ENCODE assay signal across 8 cellular contexts in genomic region chr12:132285991-132286681, GRCh38. TPM values are rescaled to one million over a fixed set of nuclear protein-coding genes. Genes with fewer than 3 reads are reported as not detected.
A peak's percentile ranks its signal among the peaks of the same experiment; 100 is the strongest.
DNase-seq lines count a peak whose midpoint lies in the region; ATAC-seq and TF ChIP-seq lines count a peak whose summit lies in the region.

No MANE protein-coding gene starts in this region.

- POLR2A ChIA-PET in Panc1 (lab: Charles Lee): interaction anchor here (0.7 kb wide), 1 partner anchor 14 kb away, joined by 7 read pairs; no protein-coding TSS in a partner anchor
- POLR2A ChIA-PET in OCI-LY7 (lab: Charles Lee): no interaction called here

- no peaks in the 10 kb centered on the region for H4K20me1 ChIP-seq in OCI-LY7 (ENCODE audit: insufficient read depth, low read length)

- DNase-seq in Daoy (ENCODE audit: low read depth): peak; percentile 73
- DNase-seq in Panc1 (ENCODE audit: low read depth, low spot score): no peak
- DNase-seq in fibroblast of the conjunctiva (ENCODE audit: low read depth): peak; percentile 36
- DNase-seq in NCI-H187 treated with DMSO at 0.1 percent for 48 hours (lab: John Stamatoyannopoulos, UW): no peak
- DNase-seq in OCI-LY7 (ENCODE audit: low spot score): no peak
- DNase-seq in activated T-cell treated with anti-CD3 and anti-CD28 coated beads for 4 hours: no peak

- intact Hi-C loops in Panc1 (cut with micrococcal nuclease; ENCODE audit: unreplicated experiment): loop anchor here (10.0 kb wide), 1 partner anchor 99 kb away; no protein-coding TSS in a partner anchor
- intact Hi-C loops in OCI-LY7 (cut with micrococcal nuclease; ENCODE audit: unreplicated experiment): no loop called here

- H3K36me3 ChIP-seq in Panc1 (ENCODE audit: control insufficient read depth, insufficient read depth, low read length) (no peaks in the 10 kb centered on the region), parathyroid adenoma (ENCODE audit: control insufficient read depth, insufficient read depth, low read length) (no peaks in the 10 kb centered on the region), OCI-LY7 (ENCODE audit: insufficient read depth, low read length) (no peaks in the 10 kb centered on the region)

- H3K79me2 ChIP-seq in parathyroid adenoma (no peaks in the 10 kb centered on the region), OCI-LY7 (ENCODE audit: insufficient read depth, low read depth, low read length) (no peaks in the 10 kb centered on the region)

- BruUV-seq in Panc1 (replicated peaks; lab: Mats Ljungman, UMichigan) (no TSS peak), OCI-LY7 (replicated peaks; lab: Mats Ljungman, UMichigan) (no TSS peak)

- H3K4me1 ChIP-seq in Panc1 (ENCODE audit: control insufficient read depth, insufficient read depth, low read length) (peaks cover 7% of the 10 kb centered on the region; the same call in 1 of the 2 replicates), parathyroid adenoma (peaks cover 29% of the 10 kb centered on the region), OCI-LY7 (ENCODE audit: insufficient read depth, low read length, poor library complexity, severe bottlenecking) (no peaks in the 10 kb centered on the region)

- H3K9me2 ChIP-seq in OCI-LY7 (ENCODE audit: insufficient read depth, low read length): no peaks in the 10 kb centered on the region

- no peak overlapping the region for H3K9ac ChIP-seq in parathyroid adenoma

- peak overlapping the region; percentile 93 for H3K4me2 ChIP-seq in parathyroid adenoma (ENCODE audit: low read length)
- no peak overlapping the region for H3K4me2 ChIP-seq in OCI-LY7 (ENCODE audit: low read length)

- peak overlapping the region; percentile 2 for H2AFZ ChIP-seq in parathyroid adenoma
- H2AFZ ChIP-seq in OCI-LY7 (ENCODE audit: low read length): no peak overlapping the region

- H3K27me3 ChIP-seq in Panc1 (ENCODE audit: control insufficient read depth, insufficient read depth, low read length) (no peaks in the 10 kb centered on the region), parathyroid adenoma (ENCODE audit: control insufficient read depth, insufficient read depth, low read length) (no peaks in the 10 kb centered on the region)

- no peak overlapping the region for H3K27ac ChIP-seq in Panc1 (ENCODE audit: low read length)
- H3K27ac ChIP-seq in parathyroid adenoma: peak overlapping the region; percentile 99
- no peak overlapping the region for H3K27ac ChIP-seq in OCI-LY7 (ENCODE audit: low read depth, low read length, poor library complexity, severe bottlenecking)

- H3K4me3 ChIP-seq in Panc1 (ENCODE audit: low read depth in 2 of 2, low read length in 2 of 2) (no peak overlapping the region), parathyroid adenoma (ENCODE audit: low read depth, low read length) (peak overlapping the region; percentile 53), OCI-LY7 (ENCODE audit: low read depth, low read length, poor library complexity, severe bottlenecking) (no peak overlapping the region)

- ATAC-seq in Panc1 (peak; percentile 29; the same call in 1 of the 2 replicates), HG02763 (IDR thresholded peaks at IDR 0.05; ENCODE audit: unreplicated experiment) (no peak)

- CTCF ChIA-PET in Panc1 (lab: Charles Lee): no interaction called here
- CTCF ChIA-PET in OCI-LY7 (lab: Charles Lee; ENCODE audit: unreplicated experiment): no interaction called here

- in situ Hi-C loops in Panc1 (cut with HindIII; ENCODE audit: low pct_unique_long_range_greater_than_20kb, low sequenced_read_pairs): no loop called here

- TF ChIP-seq CTCF in Panc1 (IDR thresholded peaks at IDR 0.05) (no peak), parathyroid adenoma (IDR thresholded peaks at IDR 0.05) (no peak), OCI-LY7 (conservative IDR thresholded peaks at IDR 0.05; ENCODE audit: low read length) (no peak)

- H3K9me3 ChIP-seq in Panc1 (ENCODE audit: control insufficient read depth, insufficient read depth, low read depth, low read length) (no peaks in the 10 kb centered on the region), parathyroid adenoma (ENCODE audit: control insufficient read depth, low read length) (no peaks in the 10 kb centered on the region), OCI-LY7 (ENCODE audit: low read length) (no peaks in the 10 kb centered on the region)

RNA-seq across cellular contexts. Expression of gene GALNT9, which starts 43.3 kb away (rescaled TPM):
- total RNA-seq in Daoy (2014; rRNA removed; shearing (Covaris generic)): 0.29 TPM in 1 of 2 replicates, not detected in the other
- total RNA-seq in Panc1 (2021; ENCODE audit: unreplicated experiment): 0.33 TPM
- 0.67 TPM for polyA plus RNA-seq in Panc1 (2012; ENCODE audit: insufficient read length)
- 0.28 TPM in 1 of 2 replicates, not detected in the other for total RNA-seq in OCI-LY7 (2014; rRNA removed; shearing (Covaris generic))
- total RNA-seq in OCI-LY7 (2022): not detected in 2 replicates

Comparison
In these comparisons a context has a peak if more than half of its experiments do, and no peak if none do; other contexts are left out.
1. DNase-seq: peak in Daoy (single experiment) and fibroblast of the conjunctiva (single experiment); none in Panc1 (single experiment), NCI-H187 treated with DMSO at 0.1 percent for 48 hours (single experiment), OCI-LY7 (single experiment) and activated T-cell treated with anti-CD3 and anti-CD28 coated beads for 4 hours (single experiment).